17 cellular contexts compared by ENCODE assay signal in genomic region chr12:100545092-100545491, GRCh38. TPM values are rescaled to one million over a fixed set of nuclear protein-coding genes. Genes with fewer than 3 reads are reported as not detected.
A peak's percentile ranks its signal among the peaks of the same experiment; 100 is the strongest.
DNase-seq lines count a peak whose midpoint lies in the region; ATAC-seq and TF ChIP-seq lines count a peak whose summit lies in the region.
"Had no signal": no experiment of that assay in that cellular context is flagged by ENCODE, and none has a peak within 500 bp of the region (broad histone marks: within the 10 kb centered on the region; RNA-seq: fewer than 3 reads in every experiment).

No MANE protein-coding gene starts in this region.

- H2BK120ac ChIP-seq in IMR-90 (ENCODE audit: low read depth, low read length) = no peak overlapping the region

- H3K9me3 Mint-ChIP-seq in endodermal cell (no peaks in the 10 kb centered on the region), progenitor cell of endocrine pancreas (ENCODE audit: low read depth) (no peaks in the 10 kb centered on the region)
- peaks cover 0 to 2% of the 10 kb centered on the region in 2 donors for H3K9me3 Mint-ChIP-seq in stimulated activated naive B cell treated with anti-CD40 and anti-IgM and Interleukin-4, amounts not matched to agents 10 μg/mL and 1 μg/mL and 100 μg/mL, for 72 hours
- H3K9me3 Mint-ChIP-seq in activated CD8-positive, alpha-beta memory T cell treated with anti-CD3 and anti-CD28 coated beads, Interleukin-2, amount 10 ng/mL, durations not matched to agents 7 days and 5 days (ENCODE audit: low read depth) = no peaks in the 10 kb centered on the region
- H3K9me3 Mint-ChIP-seq: GM23338 had no signal

- DNase-seq in EL (peak; percentile 47), IMR-90 (peak; percentile 50), endodermal cell (no peak), progenitor cell of endocrine pancreas (ENCODE audit: low spot score, unreplicated experiment) (no peak), NCI-H1092 (lab: John Stamatoyannopoulos, UW) (no peak)
- DNase-seq in stimulated activated naive B cell treated with anti-CD40 and anti-IgM and Interleukin-4, amounts not matched to agents 10 μg/mL and 1 μg/mL and 100 μg/mL, for 72 hours = no peak
- DNase-seq in activated CD8-positive, alpha-beta memory T cell treated with anti-CD3 and anti-CD28 coated beads, Interleukin-2, amount 10 ng/mL, durations not matched to agents 7 days and 5 days = no peak
- DNase-seq: COR-L47, DMS153, GF-D8, Karpas-422, NCI-H1436, NCI-H2081 treated with DMSO at 0.1 percent for 48 hours, NCI-H526 had no signal

- no peaks in the 10 kb centered on the region for H3K36me3 ChIP-seq in IMR-90 (ENCODE audit: control insufficient read depth, insufficient read depth, low read length)
- H3K36me3 ChIP-seq in endodermal cell (ENCODE audit: control insufficient read depth, insufficient read depth, low read length) = no peaks in the 10 kb centered on the region

- H4K8ac ChIP-seq in IMR-90 (ENCODE audit: low read depth in 2 of 2, low read length in 2 of 2) = no peak overlapping the region

- H3K27me3 ChIP-seq in IMR-90 (ENCODE audit: control insufficient read depth, insufficient read depth, low read length) (no peaks in the 10 kb centered on the region), endodermal cell (ENCODE audit: control insufficient read depth, insufficient read depth, low read length, poor library complexity, severe bottlenecking) (no peaks in the 10 kb centered on the region)

- CTCF ChIA-PET in IMR-90 (lab: Yijun Ruan, JAX) = interaction anchor here (0.5 to 1.5 kb wide), 2 partner anchors 9 to 469 kb away, joined by 3 to 6 read pairs; no protein-coding TSS in a partner anchor
- CTCF ChIA-PET in activated CD8-positive, alpha-beta memory T cell treated with anti-CD3 and anti-CD28 coated beads, Interleukin-2, amount 10 ng/mL, durations not matched to agents 7 days and 5 days (lab: Charles Lee) = no interaction called here

- H3K27ac ChIP-seq in IMR-90 (ENCODE audit: insufficient read depth, low read length) = no peak overlapping the region
- no peak overlapping the region for H3K27ac ChIP-seq in endodermal cell (ENCODE audit: low read depth, low read length)
- H3K27ac ChIP-seq: C4-2B, SK-N-MC had no signal

- H3K4me2 ChIP-seq in IMR-90 (ENCODE audit: low read depth, low read length) = no peak overlapping the region
- H3K4me2 ChIP-seq: GM23338 had no signal

- intact Hi-C loops in IMR-90 (cut with micrococcal nuclease) = no loop called here

- TF ChIP-seq POLR2A in IMR-90 (IDR thresholded peaks at IDR 0.05; ENCODE audit: low read depth, low read length) = no peak

- H2AK9ac ChIP-seq in IMR-90 (replicated peaks; ENCODE audit: low read depth, low read length, poor library complexity) = no peak overlapping the region

- no peak overlapping the region for H3K14ac ChIP-seq in IMR-90 (replicated peaks; ENCODE audit: low read depth, low read length)

- H3K27ac Mint-ChIP-seq in endodermal cell (no peak overlapping the region), progenitor cell of endocrine pancreas (no peak overlapping the region)
- peak overlapping the region; percentile 56 for H3K27ac Mint-ChIP-seq in stimulated activated naive B cell treated with anti-CD40 and anti-IgM and Interleukin-4, amounts not matched to agents 10 μg/mL and 1 μg/mL and 100 μg/mL, for 72 hours
- H3K27ac Mint-ChIP-seq in activated CD8-positive, alpha-beta memory T cell treated with anti-CD3 and anti-CD28 coated beads, Interleukin-2, amount 10 ng/mL, durations not matched to agents 7 days and 5 days = no peak overlapping the region
- H3K27ac Mint-ChIP-seq: GM23338 had no signal

- no peak overlapping the region for H3K56ac ChIP-seq in IMR-90 (ENCODE audit: extremely low read depth, insufficient read depth, low read length)

- H3K27me3 Mint-ChIP-seq in endodermal cell (ENCODE audit: insufficient read depth) (no peaks in the 10 kb centered on the region), progenitor cell of endocrine pancreas (no peaks in the 10 kb centered on the region)
- H3K27me3 Mint-ChIP-seq in stimulated activated naive B cell treated with anti-CD40 and anti-IgM and Interleukin-4, amounts not matched to agents 10 μg/mL and 1 μg/mL and 100 μg/mL, for 72 hours = peaks cover 0 to 20% of the 10 kb centered on the region in 2 donors
- no peaks in the 10 kb centered on the region for H3K27me3 Mint-ChIP-seq in activated CD8-positive, alpha-beta memory T cell treated with anti-CD3 and anti-CD28 coated beads, Interleukin-2, amount 10 ng/mL, durations not matched to agents 7 days and 5 days

- H3K4ac ChIP-seq in IMR-90 (ENCODE audit: low read depth, low read length) = no peak overlapping the region

- H3K4me3 ChIP-seq in IMR-90 (ENCODE audit: insufficient read depth, low read depth, low read length) (no peak overlapping the region), endodermal cell (ENCODE audit: low read length) (no peak overlapping the region)
- H3K4me3 ChIP-seq: GM23338, SK-N-MC had no signal

- peak; percentile 57 for ATAC-seq in IMR-90 (ENCODE audit: low read depth)
- no peak for ATAC-seq in stimulated activated naive B cell treated with anti-CD40 and anti-IgM and Interleukin-4, amounts not matched to agents 10 μg/mL and 1 μg/mL and 100 μg/mL, for 72 hours (replicated peaks)
- no peak for ATAC-seq in activated CD8-positive, alpha-beta memory T cell treated with anti-CD3 and anti-CD28 coated beads, Interleukin-2, amount 10 ng/mL, durations not matched to agents 7 days and 5 days
- ATAC-seq: GM23338 had no signal

- H2BK15ac ChIP-seq in IMR-90 (ENCODE audit: low read depth, low read length) = no peak overlapping the region

- H3K9ac ChIP-seq in IMR-90 (ENCODE audit: low read depth, low read length) (no peak overlapping the region), endodermal cell (ENCODE audit: extremely low read depth, low read length, poor library complexity, severe bottlenecking) (no peak overlapping the region)

- no peak overlapping the region for H3K23ac ChIP-seq in IMR-90 (ENCODE audit: low read depth, low read length)

- H2AFZ ChIP-seq in IMR-90 (replicated peaks; ENCODE audit: low read length, poor library complexity) = no peak overlapping the region
- H2AFZ ChIP-seq: GM23338 had no signal

- H3K4me1 ChIP-seq in IMR-90 (ENCODE audit: control insufficient read depth, insufficient read depth, low read length) (no peaks in the 10 kb centered on the region), endodermal cell (ENCODE audit: control insufficient read depth, insufficient read depth, low read length) (no peaks in the 10 kb centered on the region)

- no peak overlapping the region for H2BK5ac ChIP-seq in IMR-90 (ENCODE audit: low read depth, low read length, poor library complexity, severe bottlenecking)

- H3K18ac ChIP-seq in IMR-90 (ENCODE audit: low read depth, low read length) = no peak overlapping the region

- H3K9me1 ChIP-seq in IMR-90 (ENCODE audit: insufficient read depth, low read length) = no peaks in the 10 kb centered on the region

- no CpG with 5 or more reads among the region's 1 CpG for WGBS in IMR-90 (ENCODE audit: extremely low coverage in 2 of 2, insufficient read length in 1 of 2), 2 experiments
- WGBS in endodermal cell (ENCODE audit: insufficient coverage in 1 of 2, insufficient read length in 1 of 2), 2 experiments = 86 to 94% methylated on average over 1 of the region's 1 CpG

- no peak overlapping the region for H2AK5ac ChIP-seq in IMR-90 (ENCODE audit: low read depth, low read length)

- no TSS peak for BruUV-seq in IMR-90 (replicated peaks; lab: Mats Ljungman, UMichigan)

- H4K5ac ChIP-seq in IMR-90 (ENCODE audit: low read depth, low read length) = no peak overlapping the region

- no peak overlapping the region for H2BK20ac ChIP-seq in IMR-90 (ENCODE audit: low read depth, low read length)

- dilution Hi-C loops in IMR-90 (cut with HindIII; ENCODE audit: low sequenced_read_pairs, unreplicated experiment) = no loop called here

- in situ Hi-C loops in IMR-90 (cut with MboI; ENCODE audit: low sequenced_read_pairs) = loop anchor here (25.0 kb wide), 1 partner anchor 183 kb away; the partner anchor contains the start of gene SLC17A8

- no peak overlapping the region for H4K91ac ChIP-seq in IMR-90 (ENCODE audit: insufficient read depth, low read depth, low read length)

- H3K79me1 ChIP-seq in IMR-90 (ENCODE audit: low read depth in 1 of 2, low read length in 2 of 2) = no peaks in the 10 kb centered on the region

- TF ChIP-seq CTCF in IMR-90 (conservative IDR thresholded peaks at IDR 0.05; ENCODE audit: low read depth, low read length) (no peak), endodermal cell (conservative IDR thresholded peaks at IDR 0.05) (peak; percentile 39), progenitor cell of endocrine pancreas (IDR thresholded peaks at IDR 0.05; ENCODE audit: unreplicated experiment) (no peak)

- no peaks in the 10 kb centered on the region for H3K4me1 Mint-ChIP-seq in endodermal cell
- H3K4me1 Mint-ChIP-seq in stimulated activated naive B cell treated with anti-CD40 and anti-IgM and Interleukin-4, amounts not matched to agents 10 μg/mL and 1 μg/mL and 100 μg/mL, for 72 hours = no peaks in the 10 kb centered on the region
- H3K4me1 Mint-ChIP-seq in activated CD8-positive, alpha-beta memory T cell treated with anti-CD3 and anti-CD28 coated beads, Interleukin-2, amount 10 ng/mL, durations not matched to agents 7 days and 5 days = no peaks in the 10 kb centered on the region
- no peaks in the 10 kb centered on the region for H3K4me1 Mint-ChIP-seq in progenitor cell of endocrine pancreas (ENCODE audit: low read depth)
- H3K4me1 Mint-ChIP-seq: GM23338 had no signal

- no peak for TF ChIP-seq RAD21 in IMR-90 (IDR thresholded peaks at IDR 0.05; ENCODE audit: low read length)

- H3K9me3 ChIP-seq in IMR-90 (ENCODE audit: control insufficient read depth, insufficient read depth, low read length) (no peaks in the 10 kb centered on the region), endodermal cell (ENCODE audit: control insufficient read depth, low read length) (no peaks in the 10 kb centered on the region)

- POLR2A ChIA-PET in IMR-90 (lab: Charles Lee; ENCODE audit: unreplicated experiment) = interaction anchor here (0.6 kb wide), 1 partner anchor 232 kb away, joined by 8 read pairs; no protein-coding TSS in a partner anchor

- H4K20me1 ChIP-seq in IMR-90 (ENCODE audit: insufficient read depth, low read length) = no peaks in the 10 kb centered on the region

- no peaks in the 10 kb centered on the region for H3K36me3 Mint-ChIP-seq in endodermal cell (ENCODE audit: low read depth)
- no peaks in the 10 kb centered on the region for H3K36me3 Mint-ChIP-seq in stimulated activated naive B cell treated with anti-CD40 and anti-IgM and Interleukin-4, amounts not matched to agents 10 μg/mL and 1 μg/mL and 100 μg/mL, for 72 hours
- H3K36me3 Mint-ChIP-seq in activated CD8-positive, alpha-beta memory T cell treated with anti-CD3 and anti-CD28 coated beads, Interleukin-2, amount 10 ng/mL, durations not matched to agents 7 days and 5 days = no peaks in the 10 kb centered on the region
- no peaks in the 10 kb centered on the region for H3K36me3 Mint-ChIP-seq in progenitor cell of endocrine pancreas (ENCODE audit: insufficient read depth)

- H3K4me3 Mint-ChIP-seq in endodermal cell (no peak overlapping the region), progenitor cell of endocrine pancreas (ENCODE audit: low read depth) (no peak overlapping the region)
- no peak overlapping the region for H3K4me3 Mint-ChIP-seq in stimulated activated naive B cell treated with anti-CD40 and anti-IgM and Interleukin-4, amounts not matched to agents 10 μg/mL and 1 μg/mL and 100 μg/mL, for 72 hours
- no peak overlapping the region for H3K4me3 Mint-ChIP-seq in activated CD8-positive, alpha-beta memory T cell treated with anti-CD3 and anti-CD28 coated beads, Interleukin-2, amount 10 ng/mL, durations not matched to agents 7 days and 5 days
- H3K4me3 Mint-ChIP-seq: GM23338 had no signal

RNA-seq across cellular contexts. Expression of gene GAS2L3, which starts 28.4 kb away (rescaled TPM):
- total RNA-seq in IMR-90 (2012; rRNA removed) (15.6 and 27.2 TPM in 2 replicates), endodermal cell (10 to 100 TPM; 13.5 to 26.8 TPM), progenitor cell of endocrine pancreas (55.1 and 56.8 TPM in 2 replicates)
- polyA plus RNA-seq in IMR-90 (2012; rRNA removed) = 4.7 and 5.2 TPM in 2 replicates
- 0.37 and 0.60 TPM in 2 replicates for polyA plus RNA-seq in IMR-90 (2012; cell fraction: cytosol; rRNA removed)
- 0.73 and 9.0 TPM in 2 replicates for polyA plus RNA-seq in IMR-90 (2012; cell fraction: nucleus; rRNA removed; ENCODE audit: low replicate concordance)
- polyA plus RNA-seq in endodermal cell (2013, experiment 1 of 2) = 36.4 TPM
- polyA plus RNA-seq in endodermal cell (2013, experiment 2 of 2) = 42.0 TPM
- total RNA-seq in activated CD8-positive, alpha-beta memory T cell treated with anti-CD3 and anti-CD28 coated beads, Interleukin-2, amount 10 ng/mL, durations not matched to agents 7 days and 5 days = 1 to 10 TPM; 2.6 to 3.8 TPM

Comparison
In these comparisons a context has a peak if more than half of its experiments do, and no peak if none do; other contexts are left out.
1. DNase-seq: peak in EL (single experiment) and IMR-90 (single experiment); none in endodermal cell (single experiment), stimulated activated naive B cell treated with anti-CD40 and anti-IgM and Interleukin-4, amounts not matched to agents 10 μg/mL and 1 μg/mL and 100 μg/mL, for 72 hours (single experiment), activated CD8-positive, alpha-beta memory T cell treated with anti-CD3 and anti-CD28 coated beads, Interleukin-2, amount 10 ng/mL, durations not matched to agents 7 days and 5 days (single experiment), progenitor cell of endocrine pancreas (single experiment) and NCI-H1092 (single experiment).